ENCODE assay signal across 9 cellular contexts in the genomic region with DNA sequence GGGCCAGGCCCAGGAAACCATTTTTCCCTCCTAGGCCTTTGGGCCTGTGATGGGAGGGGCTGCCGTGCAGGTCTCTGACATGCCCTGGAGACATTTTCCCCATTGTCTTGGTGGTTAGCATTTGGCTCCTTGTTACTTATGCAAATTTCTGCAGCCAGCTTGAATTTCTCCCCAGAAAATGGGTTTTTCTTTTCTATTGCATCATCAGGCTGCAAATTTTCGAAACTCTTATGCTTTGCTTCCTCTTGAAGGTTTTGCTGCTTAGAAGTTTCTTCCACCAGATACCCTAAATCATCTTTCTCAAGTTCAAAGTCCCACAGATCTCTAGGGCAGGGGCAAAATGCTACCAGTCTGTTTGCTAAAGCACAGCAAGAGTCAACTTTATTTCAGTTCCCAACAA. TPM values are rescaled to one million over a fixed set of nuclear protein-coding genes. Genes with fewer than 3 reads are reported as not detected.
"Had no signal": no experiment of that assay in that cellular context is flagged by ENCODE, and none has a peak within 500 bp of the region (broad histone marks: within the 10 kb centered on the region; RNA-seq: fewer than 3 reads in every experiment).

No MANE protein-coding gene starts in this region.

RNA-seq across cellular contexts. Expression of a gene that starts 57.8 kb away (rescaled TPM):
- total RNA-seq: LHCN-M2, MCF 10A, OCI-LY7, PC-9, Right ventricle myocardium inferior, RPMI7951, SJCRH30, SK-MEL-5, T-cell had no signal
